Comparison of ENCODE assay signal across 8 cellular contexts in genomic region chr19:43755256-43755801, GRCh38. TPM values are rescaled to one million over a fixed set of nuclear protein-coding genes. Genes with fewer than 3 reads are reported as not detected.
DNase-seq lines count a peak whose midpoint lies in the region; ATAC-seq and TF ChIP-seq lines count a peak whose summit lies in the region.

No MANE protein-coding gene starts in this region.

- intact Hi-C loops in natural killer cell (cut with micrococcal nuclease): loop anchor here (2.0 kb wide), 2 partner anchors 55 to 87 kb away; no protein-coding TSS in a partner anchor

- ATAC-seq in activated T-helper 17 cell treated with anti-CD3 and anti-CD28 coated beads, Interleukin-2, amount 50 U/mL, for 72 hours (replicated peaks): no peak
- ATAC-seq in natural killer cell (peak in 1 of 3 donors; percentile 22), GM18520 (IDR thresholded peaks at IDR 0.05; ENCODE audit: unreplicated experiment) (no peak)

- peaks cover 25% of the 10 kb centered on the region for H3K36me3 ChIP-seq in KOPT-K1 (ENCODE audit: insufficient read depth, low read length)

- peak overlapping the region; percentile 83 for H3K4me3 ChIP-seq in fibroblast of mammary gland (ENCODE audit: control insufficient read depth, low read depth, low read length)

- no peak for TF ChIP-seq CTCF in GM13976 (IDR thresholded peaks at IDR 0.05; ENCODE audit: borderline replicate concordance, control extremely low read depth, extremely low read depth, insufficient read depth, missing control alignments)
- TF ChIP-seq CTCF in fibroblast of mammary gland (conservative IDR thresholded peaks at IDR 0.05; ENCODE audit: control insufficient read depth, insufficient read depth, low read depth, low read length): no peak
- no peak for TF ChIP-seq CTCF in natural killer cell (IDR thresholded peaks at IDR 0.05)

- H3K4me1 Mint-ChIP-seq in activated T-helper 17 cell treated with anti-CD3 and anti-CD28 coated beads, Interleukin-2, amount 50 U/mL, for 72 hours: peaks cover 56% of the 10 kb centered on the region
- H3K4me1 Mint-ChIP-seq in natural killer cell: peaks cover 26 to 32% of the 10 kb centered on the region in 2 donors
- peaks cover 73% of the 10 kb centered on the region for H3K4me1 Mint-ChIP-seq in stimulated activated naive CD8-positive, alpha-beta T cell treated with anti-CD3 and anti-CD28 coated beads, Interleukin-15, Interleukin-2, amounts not matched to agents 100 ng/mL and 50 ng/mL, for 24 hours (ENCODE audit: low read depth)

- no peaks in the 10 kb centered on the region for H3K9me3 ChIP-seq in KOPT-K1 (ENCODE audit: insufficient read depth, low read length, poor library complexity, severe bottlenecking)

- no peaks in the 10 kb centered on the region for H3K27me3 Mint-ChIP-seq in activated T-helper 17 cell treated with anti-CD3 and anti-CD28 coated beads, Interleukin-2, amount 50 U/mL, for 72 hours
- peaks cover 0 to 2% of the 10 kb centered on the region in 2 donors for H3K27me3 Mint-ChIP-seq in natural killer cell (ENCODE audit: low read depth in 2 of 2)
- no peaks in the 10 kb centered on the region for H3K27me3 Mint-ChIP-seq in stimulated activated naive CD8-positive, alpha-beta T cell treated with anti-CD3 and anti-CD28 coated beads, Interleukin-15, Interleukin-2, amounts not matched to agents 100 ng/mL and 50 ng/mL, for 24 hours

- H3K27ac Mint-ChIP-seq in activated T-helper 17 cell treated with anti-CD3 and anti-CD28 coated beads, Interleukin-2, amount 50 U/mL, for 72 hours: peak overlapping the region; percentile 100
- H3K27ac Mint-ChIP-seq in natural killer cell: peak overlapping the region; percentile 99 to 100
- peak overlapping the region; percentile 99 for H3K27ac Mint-ChIP-seq in stimulated activated naive CD8-positive, alpha-beta T cell treated with anti-CD3 and anti-CD28 coated beads, Interleukin-15, Interleukin-2, amounts not matched to agents 100 ng/mL and 50 ng/mL, for 24 hours

- H3K4me3 Mint-ChIP-seq in activated T-helper 17 cell treated with anti-CD3 and anti-CD28 coated beads, Interleukin-2, amount 50 U/mL, for 72 hours: peak overlapping the region; percentile 99
- peak overlapping the region; percentile 99 for H3K4me3 Mint-ChIP-seq in natural killer cell
- H3K4me3 Mint-ChIP-seq in stimulated activated naive CD8-positive, alpha-beta T cell treated with anti-CD3 and anti-CD28 coated beads, Interleukin-15, Interleukin-2, amounts not matched to agents 100 ng/mL and 50 ng/mL, for 24 hours: peak overlapping the region; percentile 96

- peaks cover 72% of the 10 kb centered on the region for H3K36me3 Mint-ChIP-seq in activated T-helper 17 cell treated with anti-CD3 and anti-CD28 coated beads, Interleukin-2, amount 50 U/mL, for 72 hours (ENCODE audit: low read depth)
- H3K36me3 Mint-ChIP-seq in natural killer cell: no peaks in the 10 kb centered on the region
- peaks cover 52% of the 10 kb centered on the region for H3K36me3 Mint-ChIP-seq in stimulated activated naive CD8-positive, alpha-beta T cell treated with anti-CD3 and anti-CD28 coated beads, Interleukin-15, Interleukin-2, amounts not matched to agents 100 ng/mL and 50 ng/mL, for 24 hours (ENCODE audit: low read depth)

- H3K27ac ChIP-seq in KOPT-K1 (ENCODE audit: low read depth, low read length, poor library complexity, severe bottlenecking): peak overlapping the region; percentile 99

- peak; percentile 78 for DNase-seq in GM13976 (ENCODE audit: low spot score)
- peak; percentile 82 for DNase-seq in RPMI7951 (ENCODE audit: low read depth)
- DNase-seq in fibroblast of mammary gland (ENCODE audit: low read depth): peak; percentile 68
- peak; percentile 68 for DNase-seq in natural killer cell

- no peaks in the 10 kb centered on the region for H3K9me3 Mint-ChIP-seq in activated T-helper 17 cell treated with anti-CD3 and anti-CD28 coated beads, Interleukin-2, amount 50 U/mL, for 72 hours
- no peaks in the 10 kb centered on the region for H3K9me3 Mint-ChIP-seq in natural killer cell
- no peaks in the 10 kb centered on the region for H3K9me3 Mint-ChIP-seq in stimulated activated naive CD8-positive, alpha-beta T cell treated with anti-CD3 and anti-CD28 coated beads, Interleukin-15, Interleukin-2, amounts not matched to agents 100 ng/mL and 50 ng/mL, for 24 hours

- in situ Hi-C loops in GM13976 (cut with MboI; ENCODE audit: low sequenced_read_pairs, unreplicated experiment): no loop called here

RNA-seq across cellular contexts. Expression of gene SMG9, which starts 0.6 kb away (rescaled TPM):
- total RNA-seq in RPMI7951 (2014; rRNA removed; shearing (Covaris generic)): 17.0 and 39.3 TPM in 2 replicates
- total RNA-seq in activated T-helper 17 cell treated with anti-CD3 and anti-CD28 coated beads, Interleukin-2, amount 50 U/mL, for 72 hours: 100 to 1,000 TPM in 1 of 2 donors, 10 to 100 TPM in 1; 70.4 to 109 TPM
- 10 to 100 TPM; 23.3 to 37.4 (median 28.3) TPM for total RNA-seq in natural killer cell

RNA-seq across cellular contexts. Expression of gene KCNN4, which starts 25.4 kb away (rescaled TPM):
- 71.6 and 126 TPM in 2 replicates for total RNA-seq in RPMI7951 (2014; rRNA removed; shearing (Covaris generic))
- total RNA-seq in activated T-helper 17 cell treated with anti-CD3 and anti-CD28 coated beads, Interleukin-2, amount 50 U/mL, for 72 hours: 100 to 1,000 TPM; 116 to 385 TPM
- total RNA-seq in natural killer cell: 1 to 10 TPM in 2 of 3 donors, under 1 TPM in 1; 0.72 to 7.1 (median 1.4) TPM

RNA-seq across cellular contexts. Expression of gene IRGC, which starts 39.5 kb away (rescaled TPM):
- not detected in 2 replicates for total RNA-seq in RPMI7951 (2014; rRNA removed; shearing (Covaris generic))
- total RNA-seq in activated T-helper 17 cell treated with anti-CD3 and anti-CD28 coated beads, Interleukin-2, amount 50 U/mL, for 72 hours: not detected
- not detected for total RNA-seq in natural killer cell

RNA-seq across cellular contexts. Expression of gene LYPD5, which starts 46.9 kb away (rescaled TPM):
- total RNA-seq in RPMI7951 (2014; rRNA removed; shearing (Covaris generic)): 0.24 and 0.59 TPM in 2 replicates
- total RNA-seq in activated T-helper 17 cell treated with anti-CD3 and anti-CD28 coated beads, Interleukin-2, amount 50 U/mL, for 72 hours: 1 to 10 TPM in 1 of 2 donors, under 1 TPM in 1; 0.73 to 6.6 TPM
- not detected for total RNA-seq in natural killer cell
